In the genomic region with DNA sequence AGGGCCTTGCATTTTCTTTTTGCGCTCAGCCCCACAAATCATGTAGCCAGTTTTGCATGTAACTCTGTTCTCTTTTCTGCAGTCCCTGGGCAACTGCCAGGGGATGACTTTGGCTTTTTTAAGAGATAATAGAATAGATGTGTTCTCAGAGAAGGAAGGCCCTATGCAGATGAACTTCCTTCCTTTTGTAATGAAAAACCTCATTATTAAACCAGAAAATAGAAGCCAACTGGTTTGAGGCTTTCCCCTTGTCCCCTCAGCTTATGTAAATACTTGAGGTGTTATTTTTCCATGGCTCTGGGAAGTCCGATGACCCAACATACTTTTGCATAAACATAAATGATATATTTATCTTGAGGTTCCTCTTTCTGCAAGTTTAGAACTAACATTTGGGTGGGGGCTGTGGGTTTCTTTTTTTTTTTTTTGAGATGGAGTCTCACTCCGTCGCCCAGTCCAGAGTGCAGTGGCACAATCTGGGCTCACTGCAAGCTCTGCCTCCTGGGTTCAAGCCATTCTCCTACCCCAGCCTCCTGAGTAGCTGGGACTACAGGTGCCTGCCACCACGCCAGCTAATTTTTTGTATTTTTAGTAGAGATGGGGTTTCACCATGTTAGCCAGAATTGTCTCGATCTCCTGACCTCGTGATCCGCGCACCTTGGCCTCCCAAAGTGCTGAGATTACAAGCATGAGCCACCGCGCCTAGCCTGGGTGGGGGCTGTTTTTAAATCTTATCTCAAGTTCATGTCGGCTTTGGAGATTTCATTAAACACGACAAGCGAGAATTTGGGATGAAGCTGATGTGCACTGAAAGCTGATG, we compare ENCODE assay signal across 1 cellular context.
TF ChIP-seq lines count a peak whose summit lies in the region.

No MANE protein-coding gene starts in this region.

TF ChIP-seq in GM12878, 131 proteins besides CTCF, POLR2A, EP300 and RAD21 (continued from another document):
- TF ChIP-seq, protein P1, sequence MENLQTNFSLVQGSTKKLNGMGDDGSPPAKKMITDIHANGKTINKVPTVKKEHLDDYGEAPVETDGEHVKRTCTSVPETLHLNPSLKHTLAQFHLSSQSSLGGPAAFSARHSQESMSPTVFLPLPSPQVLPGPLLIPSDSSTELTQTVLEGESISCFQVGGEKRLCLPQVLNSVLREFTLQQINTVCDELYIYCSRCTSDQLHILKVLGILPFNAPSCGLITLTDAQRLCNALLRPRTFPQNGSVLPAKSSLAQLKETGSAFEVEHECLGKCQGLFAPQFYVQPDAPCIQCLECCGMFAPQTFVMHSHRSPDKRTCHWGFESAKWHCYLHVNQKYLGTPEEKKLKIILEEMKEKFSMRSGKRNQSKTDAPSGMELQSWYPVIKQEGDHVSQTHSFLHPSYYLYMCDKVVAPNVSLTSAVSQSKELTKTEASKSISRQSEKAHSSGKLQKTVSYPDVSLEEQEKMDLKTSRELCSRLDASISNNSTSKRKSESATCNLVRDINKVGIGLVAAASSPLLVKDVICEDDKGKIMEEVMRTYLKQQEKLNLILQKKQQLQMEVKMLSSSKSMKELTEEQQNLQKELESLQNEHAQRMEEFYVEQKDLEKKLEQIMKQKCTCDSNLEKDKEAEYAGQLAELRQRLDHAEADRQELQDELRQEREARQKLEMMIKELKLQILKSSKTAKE (IDR thresholded peaks at IDR 0.05; ENCODE audit: low read depth, poor library complexity, severe bottlenecking), result no peak
- no peak for TF ChIP-seq TBL1XR1 (IDR thresholded peaks at IDR 0.05; ENCODE audit: low read depth, low read length)
- no peak for TF ChIP-seq CHD4 (IDR thresholded peaks at IDR 0.05)
- TF ChIP-seq EED (IDR thresholded peaks at IDR 0.05; ENCODE audit: low read depth), result no peak
- TF ChIP-seq LARP7 (IDR thresholded peaks at IDR 0.05), result no peak
- no peak for TF ChIP-seq ASH2L (IDR thresholded peaks at IDR 0.05; ENCODE audit: borderline replicate concordance, low read depth)
- no peak for TF ChIP-seq TCF3 (IDR thresholded peaks at IDR 0.05; ENCODE audit: borderline replicate concordance, insufficient read depth, low read depth, low read length)
- TF ChIP-seq ZZZ3 (IDR thresholded peaks at IDR 0.05; ENCODE audit: control insufficient read depth, insufficient read length, low read depth), result no peak
- no peak for TF ChIP-seq CBX5 (IDR thresholded peaks at IDR 0.05; ENCODE audit: low read depth)
- no peak for TF ChIP-seq KDM1A (IDR thresholded peaks at IDR 0.05; ENCODE audit: borderline replicate concordance)
- TF ChIP-seq, protein P2, sequence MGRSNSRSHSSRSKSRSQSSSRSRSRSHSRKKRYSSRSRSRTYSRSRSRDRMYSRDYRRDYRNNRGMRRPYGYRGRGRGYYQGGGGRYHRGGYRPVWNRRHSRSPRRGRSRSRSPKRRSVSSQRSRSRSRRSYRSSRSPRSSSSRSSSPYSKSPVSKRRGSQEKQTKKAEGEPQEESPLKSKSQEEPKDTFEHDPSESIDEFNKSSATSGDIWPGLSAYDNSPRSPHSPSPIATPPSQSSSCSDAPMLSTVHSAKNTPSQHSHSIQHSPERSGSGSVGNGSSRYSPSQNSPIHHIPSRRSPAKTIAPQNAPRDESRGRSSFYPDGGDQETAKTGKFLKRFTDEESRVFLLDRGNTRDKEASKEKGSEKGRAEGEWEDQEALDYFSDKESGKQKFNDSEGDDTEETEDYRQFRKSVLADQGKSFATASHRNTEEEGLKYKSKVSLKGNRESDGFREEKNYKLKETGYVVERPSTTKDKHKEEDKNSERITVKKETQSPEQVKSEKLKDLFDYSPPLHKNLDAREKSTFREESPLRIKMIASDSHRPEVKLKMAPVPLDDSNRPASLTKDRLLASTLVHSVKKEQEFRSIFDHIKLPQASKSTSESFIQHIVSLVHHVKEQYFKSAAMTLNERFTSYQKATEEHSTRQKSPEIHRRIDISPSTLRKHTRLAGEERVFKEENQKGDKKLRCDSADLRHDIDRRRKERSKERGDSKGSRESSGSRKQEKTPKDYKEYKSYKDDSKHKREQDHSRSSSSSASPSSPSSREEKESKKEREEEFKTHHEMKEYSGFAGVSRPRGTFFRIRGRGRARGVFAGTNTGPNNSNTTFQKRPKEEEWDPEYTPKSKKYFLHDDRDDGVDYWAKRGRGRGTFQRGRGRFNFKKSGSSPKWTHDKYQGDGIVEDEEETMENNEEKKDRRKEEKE (IDR thresholded peaks at IDR 0.05), result no peak
- no peak for TF ChIP-seq SMARCA5 (IDR thresholded peaks at IDR 0.05)
- no peak for TF ChIP-seq POLR2AphosphoS5 (IDR thresholded peaks at IDR 0.05; ENCODE audit: low read length)
- no peak for TF ChIP-seq CBX3 (IDR thresholded peaks at IDR 0.05; ENCODE audit: borderline replicate concordance, low read depth)
- TF ChIP-seq SMC3 (IDR thresholded peaks at IDR 0.05; ENCODE audit: borderline replicate concordance, low read length), result no peak
- no peak for TF ChIP-seq PML (IDR thresholded peaks at IDR 0.05; ENCODE audit: low read length)
- TF ChIP-seq MTA3 (IDR thresholded peaks at IDR 0.05; ENCODE audit: borderline replicate concordance, low read length), result no peak
- TF ChIP-seq IKZF1 (conservative IDR thresholded peaks at IDR 0.05), result peak; percentile 85; the same call in 1 of the 2 replicates
- TF ChIP-seq CHD1 (IDR thresholded peaks at IDR 0.05; ENCODE audit: low read depth, low read length), result no peak
- TF ChIP-seq TCF7 (IDR thresholded peaks at IDR 0.05; ENCODE audit: borderline replicate concordance), result no peak
